Comparison of ENCODE assay signal across 1 cellular context in the genomic region with DNA sequence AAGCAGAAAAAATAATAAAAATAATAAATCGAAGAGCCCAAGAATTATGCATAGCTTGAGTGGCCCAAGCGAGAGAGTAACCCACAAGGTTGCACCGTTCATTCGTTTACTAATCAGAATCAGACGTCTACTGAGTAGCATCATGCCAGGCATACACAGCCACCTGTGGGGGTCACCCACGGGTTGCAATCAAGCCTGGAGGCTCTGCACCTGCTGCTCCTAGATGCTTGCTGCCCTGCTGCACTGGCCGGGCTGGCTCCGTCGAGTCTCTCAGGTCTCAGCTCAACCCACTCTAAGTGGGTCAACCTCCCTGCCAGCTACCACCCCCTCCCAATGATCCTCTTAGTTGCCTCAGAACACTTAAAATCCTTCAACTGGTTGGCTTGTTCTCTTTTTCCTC.
TF ChIP-seq lines count a peak whose summit lies in the region.

No MANE protein-coding gene starts in this region.

TF ChIP-seq in HepG2, 621 proteins besides CTCF, POLR2A, EP300 and RAD21 (continued from another document):
- TF ChIP-seq AKNA (CRISPR knock-in tag; IDR thresholded peaks at IDR 0.05; ENCODE audit: borderline replicate concordance), result no peak
